ENCODE assay signal across 9 cellular contexts in genomic region chr15:65287515-65287845, GRCh38. TPM values are rescaled to one million over a fixed set of nuclear protein-coding genes. Genes with fewer than 3 reads are reported as not detected.
DNase-seq lines count a peak whose midpoint lies in the region; ATAC-seq, FAIRE-seq and TF ChIP-seq lines count a peak whose summit lies in the region.
"Had no signal": no experiment of that assay in that cellular context is flagged by ENCODE, and none has a peak within 500 bp of the region (broad histone marks: within the 10 kb centered on the region; RNA-seq: fewer than 3 reads in every experiment).

No MANE protein-coding gene starts in this region.

- H3K4me1 Mint-ChIP-seq in Caco-2 (ENCODE audit: low read depth, unreplicated experiment), result peaks cover 31% of the 10 kb centered on the region

- H2AFZ ChIP-seq in MM.1S (ENCODE audit: low read length), result peak overlapping the region; percentile 90
- peak overlapping the region; percentile 79 for H2AFZ ChIP-seq in osteoblast (ENCODE audit: low read length)

- H3K27me3 ChIP-seq in Caco-2 (replicated peaks; ENCODE audit: control insufficient read depth, insufficient read depth, low read length), result no peaks in the 10 kb centered on the region
- no peaks in the 10 kb centered on the region for H3K27me3 ChIP-seq in MM.1S (replicated peaks; ENCODE audit: insufficient read depth, low read length)
- no peaks in the 10 kb centered on the region for H3K27me3 ChIP-seq in osteoblast (ENCODE audit: insufficient read depth, low read length)

- no peak overlapping the region for H3K9ac ChIP-seq in MM.1S (ENCODE audit: low read length)

- DNase-seq in Caco-2 (no peak), MM.1S (no peak), coronary artery (ENCODE audit: low spot score) (no peak), osteoblast (ENCODE audit: insufficient read length, low spot score, missing footprints) (no peak), NCI-H2171 treated with DMSO at 0.1 percent for 48 hours (lab: John Stamatoyannopoulos, UW) (no peak), NK-92 (lab: John Stamatoyannopoulos, UW; ENCODE audit: unreplicated experiment) (no peak), RCC 7860 (ENCODE audit: low spot score) (no peak)

- H3K4me3 ChIP-seq in Caco-2 (ENCODE audit: low read depth, low read length) (no peak overlapping the region; the same call in 1 of the 2 replicates), MM.1S (ENCODE audit: low read length) (peak overlapping the region; percentile 71; the same call in 1 of the 2 replicates), coronary artery (peak overlapping the region; percentile 94), osteoblast (ENCODE audit: insufficient read depth, low read length) (no peak overlapping the region)

- no TSS peak for BruUV-seq in Caco-2 (replicated peaks; lab: Mats Ljungman, UMichigan)

- POLR2A ChIA-PET in Caco-2 (lab: Charles Lee), result interaction anchor here (2.2 kb wide), 1 partner anchor 17 kb away, joined by 14 read pairs; the partner anchor contains the start of gene RNU5B-1

- 0 out of 2 replicates have a peak, but pooled peaks cover 3% of the 10 kb centered on the region for H3F3A ChIP-seq in MM.1S (ENCODE audit: insufficient read depth, low read length)

- peak overlapping the region; percentile 86 for H3K4me3 Mint-ChIP-seq in Caco-2 (ENCODE audit: unreplicated experiment)

- H3K4me2 ChIP-seq in MM.1S (ENCODE audit: low read depth, low read length) (peak overlapping the region; percentile 99), osteoblast (ENCODE audit: insufficient read depth, low read length) (no peak overlapping the region)

- intact Hi-C loops in Caco-2 (cut with micrococcal nuclease; ENCODE audit: unreplicated experiment), result no loop called here

- ATAC-seq in GM19455 (IDR thresholded peaks at IDR 0.05; ENCODE audit: unreplicated experiment), result no peak

- H3K9me3 ChIP-seq in Caco-2, result no peaks in the 10 kb centered on the region
- H3K9me3 ChIP-seq in MM.1S (replicated peaks; ENCODE audit: insufficient read depth, low read length), result no peaks in the 10 kb centered on the region
- H3K9me3 ChIP-seq in osteoblast (ENCODE audit: low read depth, low read length), result no peaks in the 10 kb centered on the region

- H3K4me1 ChIP-seq in Caco-2 (peaks cover 32% of the 10 kb centered on the region), MM.1S (ENCODE audit: low read length) (peaks cover 11% of the 10 kb centered on the region), osteoblast (ENCODE audit: insufficient read depth, low read length) (peaks cover 8% of the 10 kb centered on the region)

- no peaks in the 10 kb centered on the region for H3K36me3 ChIP-seq in Caco-2 (ENCODE audit: control insufficient read depth, insufficient read depth, low read length)
- no peaks in the 10 kb centered on the region for H3K36me3 ChIP-seq in MM.1S (replicated peaks; ENCODE audit: insufficient read depth, low read length)
- no peaks in the 10 kb centered on the region for H3K36me3 ChIP-seq in osteoblast (ENCODE audit: insufficient read depth, low read length)

- CTCF ChIA-PET in Caco-2 (lab: Charles Lee), result interaction anchor here (2.0 to 2.5 kb wide), 3 partner anchors 9 to 16 kb away, joined by 5 to 17 read pairs (median 7); no protein-coding TSS in a partner anchor

- no peaks in the 10 kb centered on the region for H4K20me1 ChIP-seq in MM.1S (ENCODE audit: insufficient read depth, low read length)
- H4K20me1 ChIP-seq in osteoblast (ENCODE audit: insufficient read depth, low read length), result no peaks in the 10 kb centered on the region

- H3K27me3 Mint-ChIP-seq in Caco-2 (ENCODE audit: insufficient read depth, unreplicated experiment), result no peaks in the 10 kb centered on the region

- H3K27ac Mint-ChIP-seq in Caco-2 (ENCODE audit: unreplicated experiment), result peak overlapping the region; percentile 69

- H3K36me3 Mint-ChIP-seq in Caco-2 (ENCODE audit: insufficient read depth, unreplicated experiment), result peaks cover 14% of the 10 kb centered on the region

- H3K9me3 Mint-ChIP-seq in Caco-2 (ENCODE audit: unreplicated experiment), result no peaks in the 10 kb centered on the region

- peaks cover 7% of the 10 kb centered on the region for H3K79me2 ChIP-seq in MM.1S (ENCODE audit: low read length)
- no peaks in the 10 kb centered on the region for H3K79me2 ChIP-seq in osteoblast (ENCODE audit: insufficient read depth, low read length)

- H3K27ac ChIP-seq in MM.1S (ENCODE audit: low read length) (no peak overlapping the region), coronary artery (peak overlapping the region; percentile 76 to 95), osteoblast (ENCODE audit: low read depth, low read length) (no peak overlapping the region)

- no peak for TF ChIP-seq CTCF in Caco-2 (IDR thresholded peaks at IDR 0.05; ENCODE audit: insufficient read depth in 1 of 2, low read depth in 1 of 2, low read length in 1 of 2, severe bottlenecking in 1 of 2, unreplicated experiment in 1 of 2)
- no peak for TF ChIP-seq CTCF in MM.1S (IDR thresholded peaks at IDR 0.05; ENCODE audit: low read length)
- TF ChIP-seq CTCF in coronary artery (IDR thresholded peaks at IDR 0.05), result no peak
- TF ChIP-seq CTCF in osteoblast (IDR thresholded peaks at IDR 0.05; ENCODE audit: extremely low read depth, low read depth, low read length), result no peak

- FAIRE-seq in RCC 7860 (lab: Jason Lieb, UNC), result no peak

- no peaks in the 10 kb centered on the region for H3K9me2 ChIP-seq in MM.1S (replicated peaks; ENCODE audit: insufficient read depth, low read length)

RNA-seq across cellular contexts. Expression of gene PARP16, which starts 0.8 kb away (rescaled TPM):
- 6.9 and 9.5 TPM in 2 replicates for total RNA-seq in Caco-2 (2022)
- total RNA-seq in osteoblast, result 6.2 and 6.5 TPM in 2 replicates

RNA-seq across cellular contexts. Expression of gene RNU5A-1, which starts 8.4 kb away (rescaled TPM):
- total RNA-seq in Caco-2 (2022) (not detected in 2 replicates), osteoblast (not detected in 2 replicates)
- total RNA-seq: M059J had no signal

RNA-seq across cellular contexts. Expression of gene RNU5B-1, which starts 17.0 kb away (rescaled TPM):
- total RNA-seq in Caco-2 (2022) (not detected in 2 replicates), osteoblast (not detected in 2 replicates)
- total RNA-seq: M059J had no signal

Comparison
In these comparisons a context has a peak if more than half of its experiments do, and no peak if none do; other contexts are left out.
1. H3K4me3 ChIP-seq: peak in MM.1S (single experiment) and coronary artery (single experiment); none in Caco-2 (single experiment) and osteoblast (single experiment).
2. H3K27ac ChIP-seq: peak in coronary artery (2 of 2); none in MM.1S (single experiment) and osteoblast (single experiment).